Comparison of ENCODE assay signal across 9 cellular contexts in the genomic region with DNA sequence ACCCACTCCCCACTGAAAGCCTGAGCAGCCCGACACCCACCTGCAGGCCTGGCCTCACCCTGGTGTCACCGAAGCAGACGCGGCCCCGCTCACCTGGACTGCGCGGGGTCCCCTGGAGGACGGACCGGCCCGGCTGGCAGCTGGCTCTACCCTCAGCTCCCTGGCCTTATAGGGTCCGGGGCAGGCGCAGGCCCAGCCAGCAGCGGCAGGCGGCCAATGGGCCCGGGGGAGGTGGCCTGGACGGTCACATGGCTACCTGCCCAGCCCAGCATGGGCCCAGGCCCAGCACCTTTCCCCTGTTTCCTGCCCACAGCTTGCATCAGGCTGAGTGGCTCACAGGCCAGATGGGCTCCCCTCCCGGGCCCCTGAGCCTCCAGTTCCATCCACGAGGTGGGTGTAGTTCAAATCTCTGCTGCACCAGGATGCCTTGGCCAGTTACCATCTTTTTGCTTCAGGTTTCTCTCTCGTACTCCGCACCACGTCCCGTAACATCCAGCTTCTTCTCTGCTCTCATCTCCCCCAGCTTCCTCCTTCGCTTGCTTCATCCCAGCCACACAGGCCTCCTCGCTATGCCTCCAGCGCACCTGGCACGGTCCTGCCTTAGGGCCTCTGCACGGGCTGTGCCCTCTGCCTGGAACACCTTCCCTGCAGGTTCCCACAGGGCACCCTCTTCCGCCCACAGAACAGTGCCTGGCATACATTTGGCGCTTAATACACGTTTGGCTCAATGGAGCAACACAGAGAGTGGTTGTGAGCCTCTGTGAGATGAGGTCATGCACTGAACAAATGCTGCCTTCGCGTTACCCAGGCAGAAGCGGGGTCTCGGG. TPM values are rescaled to one million over a fixed set of nuclear protein-coding genes. Genes with fewer than 3 reads are reported as not detected.
DNase-seq lines count a peak whose midpoint lies in the region; ATAC-seq and TF ChIP-seq lines count a peak whose summit lies in the region.
"Had no signal": no experiment of that assay in that cellular context is flagged by ENCODE, and none has a peak within 500 bp of the region (broad histone marks: within the 10 kb centered on the region; RNA-seq: fewer than 3 reads in every experiment).

A gene with protein sequence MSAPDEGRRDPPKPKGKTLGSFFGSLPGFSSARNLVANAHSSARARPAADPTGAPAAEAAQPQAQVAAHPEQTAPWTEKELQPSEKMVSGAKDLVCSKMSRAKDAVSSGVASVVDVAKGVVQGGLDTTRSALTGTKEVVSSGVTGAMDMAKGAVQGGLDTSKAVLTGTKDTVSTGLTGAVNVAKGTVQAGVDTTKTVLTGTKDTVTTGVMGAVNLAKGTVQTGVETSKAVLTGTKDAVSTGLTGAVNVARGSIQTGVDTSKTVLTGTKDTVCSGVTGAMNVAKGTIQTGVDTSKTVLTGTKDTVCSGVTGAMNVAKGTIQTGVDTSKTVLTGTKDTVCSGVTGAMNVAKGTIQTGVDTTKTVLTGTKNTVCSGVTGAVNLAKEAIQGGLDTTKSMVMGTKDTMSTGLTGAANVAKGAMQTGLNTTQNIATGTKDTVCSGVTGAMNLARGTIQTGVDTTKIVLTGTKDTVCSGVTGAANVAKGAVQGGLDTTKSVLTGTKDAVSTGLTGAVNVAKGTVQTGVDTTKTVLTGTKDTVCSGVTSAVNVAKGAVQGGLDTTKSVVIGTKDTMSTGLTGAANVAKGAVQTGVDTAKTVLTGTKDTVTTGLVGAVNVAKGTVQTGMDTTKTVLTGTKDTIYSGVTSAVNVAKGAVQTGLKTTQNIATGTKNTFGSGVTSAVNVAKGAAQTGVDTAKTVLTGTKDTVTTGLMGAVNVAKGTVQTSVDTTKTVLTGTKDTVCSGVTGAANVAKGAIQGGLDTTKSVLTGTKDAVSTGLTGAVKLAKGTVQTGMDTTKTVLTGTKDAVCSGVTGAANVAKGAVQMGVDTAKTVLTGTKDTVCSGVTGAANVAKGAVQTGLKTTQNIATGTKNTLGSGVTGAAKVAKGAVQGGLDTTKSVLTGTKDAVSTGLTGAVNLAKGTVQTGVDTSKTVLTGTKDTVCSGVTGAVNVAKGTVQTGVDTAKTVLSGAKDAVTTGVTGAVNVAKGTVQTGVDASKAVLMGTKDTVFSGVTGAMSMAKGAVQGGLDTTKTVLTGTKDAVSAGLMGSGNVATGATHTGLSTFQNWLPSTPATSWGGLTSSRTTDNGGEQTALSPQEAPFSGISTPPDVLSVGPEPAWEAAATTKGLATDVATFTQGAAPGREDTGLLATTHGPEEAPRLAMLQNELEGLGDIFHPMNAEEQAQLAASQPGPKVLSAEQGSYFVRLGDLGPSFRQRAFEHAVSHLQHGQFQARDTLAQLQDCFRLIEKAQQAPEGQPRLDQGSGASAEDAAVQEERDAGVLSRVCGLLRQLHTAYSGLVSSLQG (N-terminal part only) (minus strand): TSS at position 142 of the 827 bp plus-strand sequence. CDS start 214 bp downstream, outside the sequence.

- TF ChIP-seq CTCF in liver (IDR thresholded peaks at IDR 0.05; ENCODE audit: low read depth, low read length, missing input control) (no peak), testis (IDR thresholded peaks at IDR 0.05) (no peak), GM20000 (IDR thresholded peaks at IDR 0.05; ENCODE audit: extremely low read depth, missing control alignments) (no peak)

- DNase-seq in NCI-H226: peak; percentile 39
- peak; percentile 66 for DNase-seq in testis
- DNase-seq in NCI-H1436 (lab: John Stamatoyannopoulos, UW): no peak
- DNase-seq in GM20000 (ENCODE audit: low spot score): no peak
- DNase-seq in foreskin melanocyte: no peak
- DNase-seq: HFFc6 had no signal

- H3K4me1 ChIP-seq in duodenal mucosa (ENCODE audit: control insufficient read depth in 1 of 2, insufficient read depth in 2 of 2, low read length in 2 of 2) (no peaks in the 10 kb centered on the region), liver (ENCODE audit: control insufficient read depth in 4 of 4, insufficient read depth in 4 of 4, low read length in 3 of 4) (peaks cover 16 to 65% (median 59%) of the 10 kb centered on the region in 4 donors), testis (peaks cover 10% of the 10 kb centered on the region)

- no peak for TF ChIP-seq RAD21 in liver (IDR thresholded peaks at IDR 0.05)

- H3K36me3 ChIP-seq in duodenal mucosa (ENCODE audit: control insufficient read depth in 1 of 2, insufficient read depth in 2 of 2, low read length in 2 of 2) (no peaks in the 10 kb centered on the region), liver (ENCODE audit: control insufficient read depth in 4 of 4, insufficient read depth in 3 of 4, low read depth in 1 of 4, low read length in 3 of 4) (peaks cover 0 to 18% (median 7%) of the 10 kb centered on the region in 4 donors), testis (ENCODE audit: low read depth, missing control alignments) (no peaks in the 10 kb centered on the region)

- no peaks in the 10 kb centered on the region for H3K9me3 ChIP-seq in duodenal mucosa (ENCODE audit: control insufficient read depth in 1 of 2, low read length in 2 of 2)
- H3K9me3 ChIP-seq in liver (ENCODE audit: control insufficient read depth in 4 of 4, low read length in 3 of 4): no peaks in the 10 kb centered on the region
- H3K9me3 ChIP-seq in testis: no peaks in the 10 kb centered on the region

- H3K27me3 ChIP-seq in duodenal mucosa (ENCODE audit: control insufficient read depth in 1 of 2, insufficient read depth in 2 of 2, low read length in 2 of 2) (peaks cover 0 to 5% of the 10 kb centered on the region in 2 donors), liver (ENCODE audit: control insufficient read depth in 4 of 4, insufficient read depth in 4 of 4, low read length in 3 of 4) (no peaks in the 10 kb centered on the region), testis (no peaks in the 10 kb centered on the region)

- TF ChIP-seq POLR2A in testis (IDR thresholded peaks at IDR 0.05): no peak

- 33% methylated on average over 34 of the region's 34 CpGs for WGBS in liver
- 54 to 57% methylated on average over 30 to 34 of the region's 34 CpGs for WGBS in testis, 2 donors

- H3K4me3 ChIP-seq in duodenal mucosa (ENCODE audit: low read depth in 1 of 2, low read length in 2 of 2): no peak within 1 kb of the TSS
- peak within 1 kb of the TSS; percentile 11 to 34 (median 32) for H3K4me3 ChIP-seq in liver (ENCODE audit: low read depth in 1 of 3, low read length in 3 of 3)
- no peak within 1 kb of the TSS for H3K4me3 ChIP-seq in testis

- H3K27ac ChIP-seq in duodenal mucosa (ENCODE audit: low read depth, low read length): peak within 1 kb of the TSS; percentile 10
- peak within 1 kb of the TSS; percentile 75 to 78 for H3K27ac ChIP-seq in liver (ENCODE audit: low read depth in 1 of 2, low read length in 2 of 2)
- H3K27ac ChIP-seq in testis: no peak within 1 kb of the TSS

- no peak for ATAC-seq in HG03442 (IDR thresholded peaks at IDR 0.05; ENCODE audit: unreplicated experiment)

- intact Hi-C loops in testis (cut with DNase I; ENCODE audit: low total_unique reads): no loop called here

- H3K9ac ChIP-seq in duodenal mucosa (ENCODE audit: low read depth in 1 of 2, low read length in 2 of 2) (no peak within 1 kb of the TSS), liver (ENCODE audit: low read depth in 1 of 2, low read length in 2 of 2) (no peak within 1 kb of the TSS)

TF ChIP-seq in liver, 16 proteins besides CTCF, POLR2A, EP300 and RAD21 (continues in another document):
- no peak for TF ChIP-seq HNF4G (IDR thresholded peaks at IDR 0.05)
- TF ChIP-seq EGR1 (IDR thresholded peaks at IDR 0.05; ENCODE audit: low read depth in 2 of 2): peak in 1 of 2 donors; percentile 69
- peak; percentile 67 for TF ChIP-seq YY1 (IDR thresholded peaks at IDR 0.05)
- TF ChIP-seq GABPA (IDR thresholded peaks at IDR 0.05 in 1 of 2, conservative IDR thresholded peaks at IDR 0.05 in 1 of 2): no peak
- peak; percentile 39 to 65 for TF ChIP-seq HNF4A (conservative IDR thresholded peaks at IDR 0.05)
- TF ChIP-seq, protein P1, sequence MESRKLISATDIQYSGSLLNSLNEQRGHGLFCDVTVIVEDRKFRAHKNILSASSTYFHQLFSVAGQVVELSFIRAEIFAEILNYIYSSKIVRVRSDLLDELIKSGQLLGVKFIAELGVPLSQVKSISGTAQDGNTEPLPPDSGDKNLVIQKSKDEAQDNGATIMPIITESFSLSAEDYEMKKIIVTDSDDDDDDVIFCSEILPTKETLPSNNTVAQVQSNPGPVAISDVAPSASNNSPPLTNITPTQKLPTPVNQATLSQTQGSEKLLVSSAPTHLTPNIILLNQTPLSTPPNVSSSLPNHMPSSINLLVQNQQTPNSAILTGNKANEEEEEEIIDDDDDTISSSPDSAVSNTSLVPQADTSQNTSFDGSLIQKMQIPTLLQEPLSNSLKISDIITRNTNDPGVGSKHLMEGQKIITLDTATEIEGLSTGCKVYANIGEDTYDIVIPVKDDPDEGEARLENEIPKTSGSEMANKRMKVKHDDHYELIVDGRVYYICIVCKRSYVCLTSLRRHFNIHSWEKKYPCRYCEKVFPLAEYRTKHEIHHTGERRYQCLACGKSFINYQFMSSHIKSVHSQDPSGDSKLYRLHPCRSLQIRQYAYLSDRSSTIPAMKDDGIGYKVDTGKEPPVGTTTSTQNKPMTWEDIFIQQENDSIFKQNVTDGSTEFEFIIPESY (IDR thresholded peaks at IDR 0.05): no peak
- TF ChIP-seq RXRA (IDR thresholded peaks at IDR 0.05): peak; percentile 48 to 87
- TF ChIP-seq FOXA1 (IDR thresholded peaks at IDR 0.05): peak; percentile 39
- peak; percentile 77 for TF ChIP-seq SP1 (IDR thresholded peaks at IDR 0.05)
- TF ChIP-seq JUND (IDR thresholded peaks at IDR 0.05): peak in 1 of 2 donors; percentile 18
- TF ChIP-seq, protein P2, sequence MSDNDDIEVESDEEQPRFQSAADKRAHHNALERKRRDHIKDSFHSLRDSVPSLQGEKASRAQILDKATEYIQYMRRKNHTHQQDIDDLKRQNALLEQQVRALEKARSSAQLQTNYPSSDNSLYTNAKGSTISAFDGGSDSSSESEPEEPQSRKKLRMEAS (IDR thresholded peaks at IDR 0.05): peak; percentile 84

RNA-seq across cellular contexts. Expression of the gene that starts here (rescaled TPM):
- total RNA-seq in liver: 10 to 100 TPM in 1 of 2 donors, 1 to 10 TPM in 1; 3.1 to 49.1 TPM
- polyA plus RNA-seq in liver: 10 to 100 TPM in 1 of 2 donors, 1 to 10 TPM in 1; 5.0 to 14.1 TPM
- total RNA-seq in testis: 1 to 10 TPM; 2.8 to 3.7 TPM
- polyA plus RNA-seq in testis (ENCODE audit: insufficient read depth, low read depth, low replicate concordance): 4.0 TPM
- total RNA-seq: HFFc6 had no signal

Comparison
In these comparisons a context has a peak if more than half of its experiments do, and no peak if none do; other contexts are left out.
1. DNase-seq: peak in NCI-H226 (single experiment) and testis (single experiment); none in NCI-H1436 (single experiment), GM20000 (single experiment) and foreskin melanocyte (single experiment).
2. H3K27ac ChIP-seq: peak in duodenal mucosa (single experiment) and liver (2 of 2); none in testis (0 of 2).
3. H3K4me3 ChIP-seq: peak in liver (3 of 3); none in duodenal mucosa (0 of 2) and testis (0 of 2).